ENCODE assay signal across 1 cellular context in genomic region chr10:95675403-95676116, GRCh38.
TF ChIP-seq lines count a peak whose summit lies in the region.

No MANE protein-coding gene starts in this region.

TF ChIP-seq in Ishikawa, 13 proteins besides CTCF, POLR2A, EP300 and RAD21 (continued from another document):
- TF ChIP-seq REST (IDR thresholded peaks at IDR 0.05; ENCODE audit: low read depth), result 0 out of 2 replicates have a peak, but pooled peaks have one; percentile 27
